8 cellular contexts compared by ENCODE assay signal in genomic region chr11:62611705-62612365, GRCh38. TPM values are rescaled to one million over a fixed set of nuclear protein-coding genes. Genes with fewer than 3 reads are reported as not detected.
DNase-seq lines count a peak whose midpoint lies in the region; ATAC-seq and TF ChIP-seq lines count a peak whose summit lies in the region.

No MANE protein-coding gene starts in this region.

- H3K4me3 ChIP-seq in choroid plexus epithelial cell (ENCODE audit: low read depth, low read length) (peak overlapping the region; percentile 77), liver (ENCODE audit: low read depth in 1 of 3, low read length in 3 of 3) (peak overlapping the region; percentile 64 to 83 (median 76))

- no peaks in the 10 kb centered on the region for H3K27me3 ChIP-seq in CD4-positive, alpha-beta T cell (ENCODE audit: control insufficient read depth, insufficient read depth, low read length)
- no peaks in the 10 kb centered on the region for H3K27me3 ChIP-seq in liver (ENCODE audit: control insufficient read depth in 4 of 4, insufficient read depth in 4 of 4, low read length in 3 of 4)

- no peak for TF ChIP-seq RAD21 in liver (IDR thresholded peaks at IDR 0.05)

- intact Hi-C loops in CD4-positive, alpha-beta T cell (cut with DNase I, micrococcal nuclease), result loop anchor here (1.0 to 5.0 kb wide), 4 partner anchors 20 to 40 kb away; partner anchors contain the start of genes GANAB (in 1 of the 2), INTS5 (in 1 of the 2) and TUT1 (in 1 of the 2)

- peak overlapping the region; percentile 90 for H3K4me3 Mint-ChIP-seq in CD4-positive, alpha-beta T cell

- WGBS in liver, result 3% methylated on average over 34 of the region's 34 CpGs

- POLR2A ChIA-PET in CD4-positive, alpha-beta T cell (lab: Charles Lee), result interaction anchor here (0.7 to 5.7 kb wide), 15 partner anchors 9 to 269 kb away, joined by 3 to 55 read pairs (median 8); partner anchors contain the start of genes B3GAT3, C11orf98, CSKMT and EEF1G

- H3K27ac ChIP-seq in CD4-positive, alpha-beta T cell (ENCODE audit: low read depth, low read length), result peak overlapping the region; percentile 90
- H3K27ac ChIP-seq in liver (ENCODE audit: low read depth in 1 of 2, low read length in 2 of 2), result peak overlapping the region; percentile 73 to 88

- peak overlapping the region; percentile 94 for H3K27ac Mint-ChIP-seq in CD4-positive, alpha-beta T cell

- ATAC-seq in CD4-positive, alpha-beta T cell (ENCODE audit: poor library complexity), result peak; percentile 26
- ATAC-seq in GM19452 (IDR thresholded peaks at IDR 0.05; ENCODE audit: unreplicated experiment), result peak; percentile 27
- no peak for ATAC-seq in GM21381 (IDR thresholded peaks at IDR 0.05; ENCODE audit: unreplicated experiment)

- peaks cover 0 to 19% (median 2%) of the 10 kb centered on the region in 4 donors for H3K36me3 ChIP-seq in liver (ENCODE audit: control insufficient read depth in 4 of 4, insufficient read depth in 3 of 4, low read depth in 1 of 4, low read length in 3 of 4)

- no peak for TF ChIP-seq CTCF in CD4-positive, alpha-beta T cell (IDR thresholded peaks at IDR 0.05)
- TF ChIP-seq CTCF in choroid plexus epithelial cell (conservative IDR thresholded peaks at IDR 0.05; ENCODE audit: low read depth, low read length), result peak; percentile 27
- no peak for TF ChIP-seq CTCF in liver (IDR thresholded peaks at IDR 0.05; ENCODE audit: low read depth, low read length, missing input control)

- CTCF ChIA-PET in CD4-positive, alpha-beta T cell (lab: Charles Lee), result interaction anchor here (0.6 to 3.0 kb wide), 16 partner anchors 10 to 113 kb away, joined by 3 to 20 read pairs (median 4); partner anchors contain the start of genes B3GAT3, C11orf98, CSKMT and EEF1G

- H3K9ac ChIP-seq in liver (ENCODE audit: low read depth in 1 of 2, low read length in 2 of 2), result peak overlapping the region; percentile 21 to 48

- peaks cover 54% of the 10 kb centered on the region for H3K36me3 Mint-ChIP-seq in CD4-positive, alpha-beta T cell (ENCODE audit: low read depth)

- H3K27me3 Mint-ChIP-seq in CD4-positive, alpha-beta T cell, result no peaks in the 10 kb centered on the region

- peaks cover 47% of the 10 kb centered on the region for H3K4me1 Mint-ChIP-seq in CD4-positive, alpha-beta T cell (ENCODE audit: low read depth)

- H3K4me1 ChIP-seq in liver (ENCODE audit: control insufficient read depth in 4 of 4, insufficient read depth in 4 of 4, low read length in 3 of 4), result peaks cover 11 to 41% (median 25%) of the 10 kb centered on the region in 4 donors

- peak in 5 of 10 experiments; percentile 15 to 45 (median 25) for DNase-seq in CD4-positive, alpha-beta T cell
- DNase-seq in HuH-7 (ENCODE audit: low spot score) (peak; percentile 47), T-helper 9 cell (peak; percentile 31), choroid plexus epithelial cell (ENCODE audit: low read depth) (peak; percentile 60)
- peak; percentile 37 to 48 for DNase-seq in stimulated activated CD8-positive, alpha-beta memory T cell treated with anti-CD3 and anti-CD28 coated beads, Interleukin-2, amount 100 ng/mL, for 48 hours (ENCODE audit: low read depth in 2 of 2)

- H3K9me3 Mint-ChIP-seq in CD4-positive, alpha-beta T cell, result no peaks in the 10 kb centered on the region

- no peaks in the 10 kb centered on the region for H3K9me3 ChIP-seq in CD4-positive, alpha-beta T cell (ENCODE audit: control insufficient read depth, low read length)
- no peaks in the 10 kb centered on the region for H3K9me3 ChIP-seq in liver (ENCODE audit: control insufficient read depth in 4 of 4, low read length in 3 of 4)

TF ChIP-seq in liver, 16 proteins besides CTCF, POLR2A, EP300 and RAD21:
- TF ChIP-seq FOXA1 (IDR thresholded peaks at IDR 0.05) (no peak), TAF1 (conservative IDR thresholded peaks at IDR 0.05) (no peak), MAX (IDR thresholded peaks at IDR 0.05) (no peak), SP1 (IDR thresholded peaks at IDR 0.05) (no peak), FOXA2 (IDR thresholded peaks at IDR 0.05) (no peak), HNF4A (conservative IDR thresholded peaks at IDR 0.05) (no peak), RXRA (IDR thresholded peaks at IDR 0.05) (no peak), NR2F2 (IDR thresholded peaks at IDR 0.05) (no peak), JUND (IDR thresholded peaks at IDR 0.05) (no peak), EGR1 (IDR thresholded peaks at IDR 0.05; ENCODE audit: low read depth in 2 of 2) (no peak), REST (IDR thresholded peaks at IDR 0.05) (no peak), GABPA (IDR thresholded peaks at IDR 0.05 in 1 of 2, conservative IDR thresholded peaks at IDR 0.05 in 1 of 2) (no peak), HNF4G (IDR thresholded peaks at IDR 0.05) (no peak), YY1 (IDR thresholded peaks at IDR 0.05) (no peak)
TF ChIP-seq in liver: peak in this region for 0.

RNA-seq across cellular contexts. Expression of gene EML3, which starts 0.7 kb away (rescaled TPM):
- total RNA-seq in CD4-positive, alpha-beta T cell, result 100 to 1,000 TPM; 142 to 144 TPM
- total RNA-seq in liver, result 10 to 100 TPM in 1 of 2 donors, 1 to 10 TPM in 1; 6.0 to 17.2 TPM
- polyA plus RNA-seq in liver, result 10 to 100 TPM in 1 of 2 donors, 1 to 10 TPM in 1; 9.9 to 19.3 TPM

RNA-seq across cellular contexts. Expression of gene ROM1, which starts 1.2 kb away (rescaled TPM):
- under 1 TPM; 0.42 to 0.71 TPM for total RNA-seq in CD4-positive, alpha-beta T cell
- 1 to 10 TPM in 1 of 2 donors, under 1 TPM in 1; 0.84 to 1.3 TPM for total RNA-seq in liver
- polyA plus RNA-seq in liver, result 1 to 10 TPM in 1 of 2 donors, under 1 TPM in 1; 0.86 to 3.9 TPM

RNA-seq across cellular contexts. Expression of gene B3GAT3, which starts 10.0 kb away (rescaled TPM):
- total RNA-seq in CD4-positive, alpha-beta T cell, result 10 to 100 TPM; 47.2 to 49.5 TPM
- total RNA-seq in liver, result 10 to 100 TPM; 13.1 TPM
- 10 to 100 TPM; 22.5 to 29.2 TPM for polyA plus RNA-seq in liver

RNA-seq across cellular contexts. Expression of gene MTA2, which starts 10.2 kb away (rescaled TPM):
- 100 to 1,000 TPM; 167 to 172 TPM for total RNA-seq in CD4-positive, alpha-beta T cell
- total RNA-seq in liver, result 10 to 100 TPM; 43.1 to 55.3 TPM
- 10 to 100 TPM in 1 of 2 donors, 1 to 10 TPM in 1; 4.4 to 21.4 TPM for polyA plus RNA-seq in liver

RNA-seq across cellular contexts. Expression of gene TUT1, which starts 20.5 kb away (rescaled TPM):
- 10 to 100 TPM; 25.5 to 26.2 TPM for total RNA-seq in CD4-positive, alpha-beta T cell
- total RNA-seq in liver, result 10 to 100 TPM in 1 of 2 donors, 1 to 10 TPM in 1; 5.6 to 12.1 TPM
- polyA plus RNA-seq in liver, result 10 to 100 TPM; 15.2 to 15.8 TPM

Comparison
In these comparisons a context has a peak if more than half of its experiments do, and no peak if none do; other contexts are left out.
1. RNA of gene EML3, which starts 0.7 kb away (total RNA-seq): 142 to 144 TPM in CD4-positive, alpha-beta T cell; 6.0 to 17.2 TPM in liver; every median in the first group is over 4 times any median in the second.